8 cellular contexts compared by ENCODE assay signal in the genomic region with DNA sequence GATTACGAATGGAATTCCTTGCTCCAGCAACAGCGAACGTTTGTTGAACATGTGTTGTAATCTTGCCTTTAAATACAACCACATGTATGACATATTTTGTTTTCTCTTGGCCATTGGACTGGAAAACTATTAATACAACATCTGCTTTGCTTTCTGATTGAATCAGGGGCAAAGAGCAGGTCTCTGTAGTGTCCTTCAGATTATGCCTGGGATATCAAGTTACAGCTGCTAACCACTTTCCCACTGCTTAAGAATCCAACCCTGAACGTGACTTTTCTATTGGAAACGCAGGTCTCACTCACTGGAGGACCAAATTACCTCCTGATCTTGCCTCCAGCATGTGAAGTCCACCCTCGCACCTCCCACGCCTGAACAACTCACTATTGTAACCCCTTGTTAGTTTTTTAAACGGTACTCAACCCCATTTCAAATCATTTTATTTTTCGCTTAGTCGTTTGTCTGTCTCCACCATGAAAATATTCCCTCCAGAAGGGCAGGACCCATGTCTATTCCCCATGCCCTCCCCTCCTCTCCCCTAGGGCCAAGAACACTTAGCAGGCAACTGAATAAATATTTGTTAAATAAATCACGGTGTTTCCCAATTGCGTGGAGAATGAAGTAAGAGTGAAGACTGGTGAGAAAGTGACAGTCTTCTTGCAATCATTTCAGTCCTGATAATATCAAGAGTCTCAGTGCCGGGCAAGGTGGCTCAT. TPM values are rescaled to one million over a fixed set of nuclear protein-coding genes. Genes with fewer than 3 reads are reported as not detected.
DNase-seq lines count a peak whose midpoint lies in the region; ATAC-seq lines count a peak whose summit lies in the region.

No MANE protein-coding gene starts in this region.

- H3K9me3 ChIP-seq in muscle layer of duodenum (ENCODE audit: control insufficient read depth in 1 of 2, low read length in 2 of 2): no peaks in the 10 kb centered on the region

- H3K4me3 ChIP-seq in muscle layer of duodenum (ENCODE audit: low read depth in 1 of 2, low read length in 2 of 2): peak overlapping the region in 1 of 2 donors; percentile 5

- peaks cover 7% of the 10 kb centered on the region in 2 donors for H3K4me1 ChIP-seq in muscle layer of duodenum (ENCODE audit: control insufficient read depth in 1 of 2, insufficient read depth in 2 of 2, low read length in 2 of 2)

- peak; percentile 46 for DNase-seq in COLO668 (lab: John Stamatoyannopoulos, UW; ENCODE audit: unreplicated experiment)
- DNase-seq in NCI-H2196 treated with DMSO at 0.1 percent for 48 hours (lab: John Stamatoyannopoulos, UW; ENCODE audit: unreplicated experiment): peak; percentile 71
- peak; percentile 21 for DNase-seq in dermis blood vessel endothelial cell
- DNase-seq in ecto neural progenitor cell (ENCODE audit: low spot score): no peak

- no peaks in the 10 kb centered on the region for H3K36me3 ChIP-seq in muscle layer of duodenum (ENCODE audit: control insufficient read depth in 1 of 2, insufficient read depth in 2 of 2, low read length in 2 of 2)

- ATAC-seq in HG02623 (IDR thresholded peaks at IDR 0.05; ENCODE audit: unreplicated experiment) (no peak), GM19463 (IDR thresholded peaks at IDR 0.05; ENCODE audit: unreplicated experiment) (no peak), HG03432 (IDR thresholded peaks at IDR 0.05; ENCODE audit: unreplicated experiment) (no peak)

- no peaks in the 10 kb centered on the region for H3K27me3 ChIP-seq in muscle layer of duodenum (ENCODE audit: low read depth, low read length)

- peak overlapping the region; percentile 10 for H3K27ac ChIP-seq in muscle layer of duodenum (ENCODE audit: low read length)

RNA-seq across cellular contexts. Expression of gene MRTFB, which starts 57.4 kb away (rescaled TPM):
- 19.1 and 20.8 TPM in 2 replicates for total RNA-seq in dermis blood vessel endothelial cell
